Comparison of ENCODE assay signal across 27 cellular contexts in genomic region chr2:146413086-146413610, GRCh38.
"Had no signal": no experiment of that assay in that cellular context is flagged by ENCODE, and none has a peak within 500 bp of the region (broad histone marks: within the 10 kb centered on the region; RNA-seq: fewer than 3 reads in every experiment).

No MANE protein-coding gene starts in this region.

- H3K27me3 Mint-ChIP-seq: activated naive CD8-positive, alpha-beta T cell treated with anti-CD3 and anti-CD28 coated beads, Interleukin-2, amount 50 U/mL, for 24 hours; brain had no signal

- ATAC-seq: activated CD4-positive, CD25-positive, alpha-beta regulatory T cell treated with anti-CD3 and anti-CD28 coated beads, Interleukin-2, amount 50 U/mL, for 24 hours; activated CD8-positive, alpha-beta T cell treated with anti-CD3 and anti-CD28 coated beads, Interleukin-2, amount 10 ng/mL, durations not matched to agents 7 days and 5 days; activated naive CD4-positive, alpha-beta T cell treated with anti-CD3 and anti-CD28 coated beads, Interleukin-2, amount 50 U/mL, for 72 hours; activated naive CD8-positive, alpha-beta T cell treated with anti-CD3 and anti-CD28 coated beads, Interleukin-2, amount 50 U/mL, for 24 hours had no signal

- H3K27me3 ChIP-seq: ascending aorta, Peyer's patch, SJCRH30 had no signal

- H3K4me1 Mint-ChIP-seq: activated naive CD8-positive, alpha-beta T cell treated with anti-CD3 and anti-CD28 coated beads, Interleukin-2, amount 50 U/mL, for 24 hours had no signal

- H3K4me1 ChIP-seq: ascending aorta, Peyer's patch, SJCRH30 had no signal

- H3K9me3 Mint-ChIP-seq: activated naive CD8-positive, alpha-beta T cell treated with anti-CD3 and anti-CD28 coated beads, Interleukin-2, amount 50 U/mL, for 24 hours; activated T-helper 1 cell treated with anti-CD3 and anti-CD28 coated beads, Interleukin-12 subunit alpha, Interleukin-12 subunit beta, Interleukin-2, Interleukin-4 antibody, amounts not matched to agents 30 ng/mL and 10 ng/mL and 1 ng/mL, durations not matched to agents 14 hours and 24 hours and 36 hours; brain had no signal

- H3K4me2 ChIP-seq: SK-N-SH had no signal

- H3K9me3 ChIP-seq: ascending aorta, Peyer's patch, SJCRH30, SK-N-SH had no signal

- H3K4me3 Mint-ChIP-seq: activated CD8-positive, alpha-beta T cell treated with anti-CD3 and anti-CD28 coated beads, Interleukin-2, amount 10 ng/mL, durations not matched to agents 7 days and 5 days; activated naive CD8-positive, alpha-beta T cell treated with anti-CD3 and anti-CD28 coated beads, Interleukin-2, amount 50 U/mL, for 24 hours; activated T-helper 1 cell treated with anti-CD3 and anti-CD28 coated beads, Interleukin-12 subunit alpha, Interleukin-12 subunit beta, Interleukin-2, Interleukin-4 antibody, amounts not matched to agents 30 ng/mL and 10 ng/mL and 1 ng/mL, durations not matched to agents 14 hours and 24 hours and 36 hours; brain had no signal

- H3K36me3 Mint-ChIP-seq: activated naive CD4-positive, alpha-beta T cell treated with anti-CD3 and anti-CD28 coated beads, Interleukin-2, amount 50 U/mL, for 72 hours; brain had no signal

- H3K27ac ChIP-seq: ascending aorta, Peyer's patch, RWPE1, SJCRH30, WERI-Rb-1 had no signal

- H3K36me3 ChIP-seq: ascending aorta, Peyer's patch, SJCRH30, WERI-Rb-1 had no signal

- DNase-seq: activated CD4-positive, alpha-beta T cell treated with anti-CD3 and anti-CD28 coated beads, Interleukin-2, amount 50 U/mL, for 4 hours; activated CD8-positive, alpha-beta memory T cell treated with anti-CD3 and anti-CD28 coated beads, Interleukin-2, amount 50 U/mL, for 48 hours; activated CD8-positive, alpha-beta T cell treated with anti-CD3 and anti-CD28 coated beads, Interleukin-2, amount 10 ng/mL, durations not matched to agents 7 days and 5 days; activated effector memory CD4-positive, alpha-beta T cell treated with Interleukin-2 at 50 U/mL for 16 hours; activated naive CD4-positive, alpha-beta T cell; activated naive CD8-positive, alpha-beta T cell treated with anti-CD3 and anti-CD28 coated beads, Interleukin-2, amount 50 U/mL, for 24 hours; activated T-cell treated with anti-CD3 and anti-CD28 coated beads, Interleukin-2, amount 50 U/mL, for 1 hour; amniotic stem cell; NCI-H1105 treated with DMSO at 0.1 percent for 48 hours; NCI-H1436 treated with DMSO at 0.1 percent for 48 hours; NCI-H187; NCI-H2081; NCI-H510A treated with DMSO at 0.1 percent for 48 hours; NCI-H69; NK-92 treated with Interleukin-12 subunit alpha and Interleukin-12 subunit beta, amount 100 ng/mL, for 24 hours; Peyer's patch; Right ventricle myocardium superior; SJCRH30; SK-N-SH; T-helper 1 cell; WERI-Rb-1 had no signal

- H3K27ac Mint-ChIP-seq: activated CD8-positive, alpha-beta T cell treated with anti-CD3 and anti-CD28 coated beads, Interleukin-2, amount 10 ng/mL, durations not matched to agents 7 days and 5 days; activated naive CD4-positive, alpha-beta T cell treated with anti-CD3 and anti-CD28 coated beads, Interleukin-2, amount 50 U/mL, for 72 hours; activated naive CD8-positive, alpha-beta T cell treated with anti-CD3 and anti-CD28 coated beads, Interleukin-2, amount 50 U/mL, for 24 hours; activated T-helper 1 cell treated with anti-CD3 and anti-CD28 coated beads, Interleukin-12 subunit alpha, Interleukin-12 subunit beta, Interleukin-2, Interleukin-4 antibody, amounts not matched to agents 30 ng/mL and 10 ng/mL and 1 ng/mL, durations not matched to agents 14 hours and 24 hours and 36 hours; brain had no signal

- H3K9ac ChIP-seq: SK-N-SH had no signal

- H3K4me3 ChIP-seq: ascending aorta, Peyer's patch, SJCRH30 had no signal
